Comparison of ENCODE assay signal across 1 cellular context in genomic region chrX:30283456-30284200, GRCh38.
TF ChIP-seq lines count a peak whose summit lies in the region.

No MANE protein-coding gene starts in this region.

TF ChIP-seq in A549, 52 proteins besides CTCF, POLR2A, EP300 and RAD21 (continued from another document):
- TF ChIP-seq REST (IDR thresholded peaks at IDR 0.05) (no peak), SREBF2 (IDR thresholded peaks at IDR 0.05) (no peak), MAX (IDR thresholded peaks at IDR 0.05) (peak; percentile 62)
